8 cellular contexts compared by ENCODE assay signal in genomic region chr17:47970725-47971511, GRCh38. TPM values are rescaled to one million over a fixed set of nuclear protein-coding genes. Genes with fewer than 3 reads are reported as not detected.
DNase-seq lines count a peak whose midpoint lies in the region; ATAC-seq and TF ChIP-seq lines count a peak whose summit lies in the region.

A gene with protein sequence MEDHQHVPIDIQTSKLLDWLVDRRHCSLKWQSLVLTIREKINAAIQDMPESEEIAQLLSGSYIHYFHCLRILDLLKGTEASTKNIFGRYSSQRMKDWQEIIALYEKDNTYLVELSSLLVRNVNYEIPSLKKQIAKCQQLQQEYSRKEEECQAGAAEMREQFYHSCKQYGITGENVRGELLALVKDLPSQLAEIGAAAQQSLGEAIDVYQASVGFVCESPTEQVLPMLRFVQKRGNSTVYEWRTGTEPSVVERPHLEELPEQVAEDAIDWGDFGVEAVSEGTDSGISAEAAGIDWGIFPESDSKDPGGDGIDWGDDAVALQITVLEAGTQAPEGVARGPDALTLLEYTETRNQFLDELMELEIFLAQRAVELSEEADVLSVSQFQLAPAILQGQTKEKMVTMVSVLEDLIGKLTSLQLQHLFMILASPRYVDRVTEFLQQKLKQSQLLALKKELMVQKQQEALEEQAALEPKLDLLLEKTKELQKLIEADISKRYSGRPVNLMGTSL (plus strand): TSS chr17:47971113. CDS start chr17:47971147, 34 bp downstream.

- peak within 1 kb of the TSS; percentile 86 to 87 for H3K27ac ChIP-seq in ascending aorta
- H3K27ac ChIP-seq in right cardiac atrium (ENCODE audit: low read length) = peak within 1 kb of the TSS; percentile 21
- peak within 1 kb of the TSS in 1 of 2 donors; percentile 11 for H3K27ac ChIP-seq in aorta (ENCODE audit: low read depth in 1 of 2, low read length in 2 of 2)

- TF ChIP-seq CTCF in ascending aorta (IDR thresholded peaks at IDR 0.05) = peak; percentile 90 to 98 (median 97)

- H3K9me3 ChIP-seq in ascending aorta (no peaks in the 10 kb centered on the region), right cardiac atrium (ENCODE audit: control insufficient read depth, low read length) (no peaks in the 10 kb centered on the region), aorta (ENCODE audit: control insufficient read depth, low read length) (no peaks in the 10 kb centered on the region)

- H3K4me1 ChIP-seq in ascending aorta = peaks cover 3 to 15% of the 10 kb centered on the region in 2 donors
- H3K4me1 ChIP-seq in right cardiac atrium (ENCODE audit: control insufficient read depth, insufficient read depth, low read length) = no peaks in the 10 kb centered on the region
- peaks cover 0 to 3% of the 10 kb centered on the region in 2 donors for H3K4me1 ChIP-seq in aorta (ENCODE audit: control insufficient read depth in 1 of 2, insufficient read depth in 2 of 2, low read length in 2 of 2)

- peak; percentile 94 for ATAC-seq in HG02938 (IDR thresholded peaks at IDR 0.05; ENCODE audit: unreplicated experiment)
- ATAC-seq in right cardiac atrium = peak; percentile 99 to 100
- ATAC-seq in aorta (ENCODE audit: low FRiP score) = peak; percentile 100

- H3K27me3 ChIP-seq in ascending aorta = no peaks in the 10 kb centered on the region
- H3K27me3 ChIP-seq in right cardiac atrium (ENCODE audit: control insufficient read depth, insufficient read depth) = no peaks in the 10 kb centered on the region
- H3K27me3 ChIP-seq in aorta (ENCODE audit: control insufficient read depth in 1 of 2, insufficient read depth in 2 of 2, low read length in 1 of 2) = no peaks in the 10 kb centered on the region

- H3K4me3 ChIP-seq in ascending aorta = peak within 1 kb of the TSS; percentile 82 to 98
- H3K4me3 ChIP-seq in right cardiac atrium (ENCODE audit: low read length) = peak within 1 kb of the TSS; percentile 57
- H3K4me3 ChIP-seq in aorta (ENCODE audit: low read length in 2 of 2) = peak within 1 kb of the TSS; percentile 52 to 55

- DNase-seq in NCI-H187 (lab: John Stamatoyannopoulos, UW) (peak; percentile 98 to 99), ascending aorta (ENCODE audit: low spot score in 2 of 2) (peak; percentile 99 to 100), right cardiac atrium (peak; percentile 100), putamen (ENCODE audit: low spot score) (peak; percentile 99), aorta (peak; percentile 100)

- WGBS in right cardiac atrium = 1% methylated on average over 63 of the region's 63 CpGs
- WGBS in aorta, 2 donors = 0 to 1% methylated on average over 61 to 63 of the region's 63 CpGs

- intact Hi-C loops in T-helper 2 cell treated with Interferon-gamma antibody and Interleukin-4, amounts not matched to agents 100 ng/mL and 5 ng/mL, for 36 hours (cut with micrococcal nuclease) = loop anchor here (1.0 to 2.0 kb wide), 7 partner anchors 22 to 130 kb away; partner anchors contain the start of genes CBX1, NFE2L1, PNPO and SP2
- intact Hi-C loops in ascending aorta (cut with DNase I) = loop anchor here (1.0 to 5.0 kb wide), 8 partner anchors 22 to 921 kb away; partner anchors contain the start of genes ATP5MC1, NFE2L1, PNPO and SCRN2
- intact Hi-C loops in right cardiac atrium (cut with DNase I) = loop anchor here in 1 of 4 donors (5.0 kb wide), 2 partner anchors 74 to 129 kb away; partner anchors contain the start of genes SCRN2 and SP2
- intact Hi-C loops in aorta (cut with DNase I) = loop anchor here (1.0 to 5.0 kb wide), 4 partner anchors 24 to 129 kb away; partner anchors contain the start of genes SCRN2 (in 2 of the 2) and SP2 (in 1 of the 2)

- peak; percentile 84 for TF ChIP-seq POLR2A in GM15510 (IDR thresholded peaks at IDR 0.05; ENCODE audit: borderline replicate concordance, extremely low read depth, insufficient read length)

- H3K36me3 ChIP-seq in ascending aorta = peaks cover 18 to 26% of the 10 kb centered on the region in 2 donors
- no peaks in the 10 kb centered on the region for H3K36me3 ChIP-seq in aorta (ENCODE audit: control insufficient read depth in 1 of 2, insufficient read depth in 2 of 2, low read length in 1 of 2)

RNA-seq across cellular contexts. Expression of the gene that starts here (rescaled TPM):
- total RNA-seq in T-helper 2 cell treated with Interferon-gamma antibody and Interleukin-4, amounts not matched to agents 100 ng/mL and 5 ng/mL, for 36 hours = 210 and 214 TPM in 2 replicates
- total RNA-seq in ascending aorta (52.3 TPM), right cardiac atrium (10 to 100 TPM; 56.8 to 66.8 (median 64.9) TPM), aorta (100 to 1,000 TPM in 1 of 2 donors, 10 to 100 TPM in 1; 99.5 to 196 TPM)
- polyA plus RNA-seq in right cardiac atrium (54.3 TPM), aorta (100 to 1,000 TPM in 1 of 2 donors, 10 to 100 TPM in 1; 66.1 to 679 TPM)
